8 cellular contexts compared by ENCODE assay signal in genomic region chr3:50617911-50618481, GRCh38. TPM values are rescaled to one million over a fixed set of nuclear protein-coding genes. Genes with fewer than 3 reads are reported as not detected.
DNase-seq lines count a peak whose midpoint lies in the region; ATAC-seq and TF ChIP-seq lines count a peak whose summit lies in the region.

No MANE protein-coding gene starts in this region.

- H3K27ac ChIP-seq in A673 (ENCODE audit: low read depth, low read length, poor library complexity, severe bottlenecking) (no peak overlapping the region), KOPT-K1 (ENCODE audit: low read depth, low read length, poor library complexity, severe bottlenecking) (peak overlapping the region; percentile 96), mucosa of rectum (ENCODE audit: low read depth in 2 of 2, low read length in 2 of 2) (peak overlapping the region; percentile 81 to 93)

- peaks cover 17% of the 10 kb centered on the region for H3K36me3 Mint-ChIP-seq in central memory CD8-positive, alpha-beta T cell (ENCODE audit: insufficient read depth)

- no peak for TF ChIP-seq CTCF in A673 (conservative IDR thresholded peaks at IDR 0.05; ENCODE audit: low read depth, low read length)

- H3K36me3 ChIP-seq in A673 (ENCODE audit: insufficient read depth, low read length, poor library complexity, severe bottlenecking) = no peaks in the 10 kb centered on the region
- H3K36me3 ChIP-seq in KOPT-K1 (ENCODE audit: insufficient read depth, low read length) = peaks cover 42% of the 10 kb centered on the region
- H3K36me3 ChIP-seq in mucosa of rectum (ENCODE audit: control insufficient read depth in 2 of 2, insufficient read depth in 2 of 2, low read length in 2 of 2) = peaks cover 0 to 8% of the 10 kb centered on the region in 2 donors

- H3K4me3 Mint-ChIP-seq in central memory CD8-positive, alpha-beta T cell = peak overlapping the region; percentile 92

- H3K4me3 ChIP-seq in A673 (ENCODE audit: low read depth, low read length, poor library complexity, severe bottlenecking) (peak overlapping the region; percentile 59), mucosa of rectum (ENCODE audit: low read length in 2 of 2) (peak overlapping the region; percentile 65 to 96)

- H3K9ac ChIP-seq in mucosa of rectum (ENCODE audit: low read depth in 1 of 2, low read length in 2 of 2) = peak overlapping the region; percentile 86 to 90

- no peaks in the 10 kb centered on the region for H3K9me3 Mint-ChIP-seq in central memory CD8-positive, alpha-beta T cell

- POLR2A ChIA-PET in A673 (lab: Charles Lee; ENCODE audit: low non-redundant PET) = no interaction called here

- H3K27me3 Mint-ChIP-seq in central memory CD8-positive, alpha-beta T cell = no peaks in the 10 kb centered on the region

- no peaks in the 10 kb centered on the region for H3K9me3 ChIP-seq in A673 (ENCODE audit: low read depth, low read length, poor library complexity, severe bottlenecking)
- H3K9me3 ChIP-seq in KOPT-K1 (ENCODE audit: insufficient read depth, low read length, poor library complexity, severe bottlenecking) = no peaks in the 10 kb centered on the region
- H3K9me3 ChIP-seq in mucosa of rectum (ENCODE audit: control insufficient read depth in 2 of 2, low read length in 2 of 2) = no peaks in the 10 kb centered on the region

- CTCF ChIA-PET in A673 (lab: Charles Lee) = no interaction called here

- ATAC-seq in central memory CD8-positive, alpha-beta T cell (replicated peaks; ENCODE audit: extremely low read depth, poor library complexity, severe bottlenecking) = no peak
- ATAC-seq in HG02981 (IDR thresholded peaks at IDR 0.05; ENCODE audit: unreplicated experiment) (no peak), HG03354 (IDR thresholded peaks at IDR 0.05; ENCODE audit: poor library complexity, severe bottlenecking, unreplicated experiment) (no peak)

- peaks cover 63% of the 10 kb centered on the region for H3K4me1 Mint-ChIP-seq in central memory CD8-positive, alpha-beta T cell

- no peak for DNase-seq in A673 (ENCODE audit: low spot score)
- no peak for DNase-seq in central memory CD8-positive, alpha-beta T cell (ENCODE audit: low spot score in 2 of 2)
- DNase-seq in DMS 273 (lab: John Stamatoyannopoulos, UW; ENCODE audit: unreplicated experiment) = no peak
- no peak for DNase-seq in NCI-H2171 (lab: John Stamatoyannopoulos, UW)

- H3K4me1 ChIP-seq in A673 (ENCODE audit: insufficient read depth, low read length, poor library complexity, severe bottlenecking) (no peaks in the 10 kb centered on the region), mucosa of rectum (ENCODE audit: control insufficient read depth in 2 of 2, insufficient read depth in 2 of 2, low read length in 2 of 2) (peaks cover 16 to 23% of the 10 kb centered on the region in 2 donors)

- TSS peak; percentile 20 for BruUV-seq in A673 (replicated peaks; lab: Mats Ljungman, UMichigan)

- H3K27me3 ChIP-seq in A673 (replicated peaks; ENCODE audit: insufficient read depth, low read depth, low read length, poor library complexity) = no peaks in the 10 kb centered on the region
- no peaks in the 10 kb centered on the region for H3K27me3 ChIP-seq in mucosa of rectum (ENCODE audit: control insufficient read depth in 2 of 2, insufficient read depth in 2 of 2, low read length in 2 of 2)

- peak overlapping the region; percentile 86 for H3K27ac Mint-ChIP-seq in central memory CD8-positive, alpha-beta T cell (ENCODE audit: low read depth)

- intact Hi-C loops in A673 (cut with micrococcal nuclease; ENCODE audit: unreplicated experiment) = loop anchor here (2.0 to 10.0 kb wide), 3 partner anchors 755 to 877 kb away; partner anchors contain the start of gene MANF

RNA-seq across cellular contexts. Expression of gene MAPKAPK3, which starts 1.0 kb away (rescaled TPM):
- total RNA-seq in A673 (2021) = 15.8 and 17.3 TPM in 2 replicates

RNA-seq across cellular contexts. Expression of gene CISH, which starts 6.4 kb away (rescaled TPM):
- total RNA-seq in A673 (2021) = 0.86 and 1.6 TPM in 2 replicates

RNA-seq across cellular contexts. Expression of gene HEMK1, which starts 48.7 kb away (rescaled TPM):
- 5.7 and 7.9 TPM in 2 replicates for total RNA-seq in A673 (2021)

RNA-seq across cellular contexts. Expression of gene C3orf18, which starts 50.4 kb away (rescaled TPM):
- total RNA-seq in A673 (2021) = 1.5 and 4.9 TPM in 2 replicates

RNA-seq across cellular contexts. Expression of gene DOCK3, which starts 56.7 kb away (rescaled TPM):
- 0.47 and 0.59 TPM in 2 replicates for total RNA-seq in A673 (2021)
